In genomic region chr2:107588960-107589542, GRCh38 we compare ENCODE assay signal across 14 cellular contexts.
DNase-seq lines count a peak whose midpoint lies in the region; ATAC-seq and TF ChIP-seq lines count a peak whose summit lies in the region.
"Had no signal": no experiment of that assay in that cellular context is flagged by ENCODE, and none has a peak within 500 bp of the region (broad histone marks: within the 10 kb centered on the region; RNA-seq: fewer than 3 reads in every experiment).

No MANE protein-coding gene starts in this region.

- TF ChIP-seq CTCF in heart right ventricle (IDR thresholded peaks at IDR 0.05) (no peak), gastroesophageal sphincter (IDR thresholded peaks at IDR 0.05) (no peak)

- intact Hi-C loops in heart right ventricle (cut with DNase I) = no loop called here

- WGBS in heart right ventricle, 2 donors = 74 to 77% methylated on average over 4 of the region's 4 CpGs
- WGBS in gastroesophageal sphincter (ENCODE audit: low coverage in 1 of 2), 2 donors = 36 to 52% methylated on average over 4 of the region's 4 CpGs

- H3K4me3 ChIP-seq in heart right ventricle (no peak overlapping the region), gastroesophageal sphincter (no peak overlapping the region)
- H3K4me3 ChIP-seq: adrenal gland, gastrocnemius medialis had no signal

- H3K9me3 ChIP-seq in heart right ventricle (no peaks in the 10 kb centered on the region), gastroesophageal sphincter (no peaks in the 10 kb centered on the region)
- H3K9me3 ChIP-seq: adrenal gland, gastrocnemius medialis had no signal

- TF ChIP-seq POLR2A in gastroesophageal sphincter (IDR thresholded peaks at IDR 0.05) = no peak

- no peaks in the 10 kb centered on the region for H3K36me3 ChIP-seq in heart right ventricle
- H3K36me3 ChIP-seq in gastroesophageal sphincter = no peaks in the 10 kb centered on the region
- H3K36me3 ChIP-seq: adrenal gland, gastrocnemius medialis had no signal

- peaks cover 0 to 16% (median 7%) of the 10 kb centered on the region in 9 donors for H3K4me1 ChIP-seq in heart right ventricle
- no peaks in the 10 kb centered on the region for H3K4me1 ChIP-seq in gastroesophageal sphincter
- H3K4me1 ChIP-seq: gastrocnemius medialis had no signal

- no peak overlapping the region for H3K27ac ChIP-seq in heart right ventricle
- H3K27ac ChIP-seq in gastroesophageal sphincter = no peak overlapping the region
- H3K27ac ChIP-seq: adrenal gland, gastrocnemius medialis had no signal

- DNase-seq in DMS153 (lab: John Stamatoyannopoulos, UW) = peak; percentile 80
- DNase-seq in NCI-H1417 (lab: John Stamatoyannopoulos, UW) = peak; percentile 13 to 97 (median 78)
- peak; percentile 83 for DNase-seq in NCI-H82 (lab: John Stamatoyannopoulos, UW)
- DNase-seq in fibroblast of peridontal ligament (ENCODE audit: extremely low read depth) = peak; percentile 25
- DNase-seq in heart right ventricle = no peak
- DNase-seq in midbrain (lab: John Stamatoyannopoulos, UW) = no peak
- DNase-seq in AG20443 (ENCODE audit: low spot score) = no peak
- DNase-seq: activated T-cell treated with anti-CD3 and anti-CD28 coated beads, Interleukin-2, amount 50 U/mL, for 1 hour; adrenal gland; gastrocnemius medialis; GOT3; stimulated activated CD4-positive, alpha-beta T cell treated with anti-CD3 and anti-CD28 coated beads, Interleukin-2, amount 100 ng/mL, for 24 hours had no signal

- no peak for ATAC-seq in heart right ventricle
- ATAC-seq in gastroesophageal sphincter = no peak
- ATAC-seq: activated CD4-positive, CD25-positive, alpha-beta regulatory T cell treated with anti-CD3 and anti-CD28 coated beads, Interleukin-2, amount 50 U/mL, for 24 hours; gastrocnemius medialis had no signal

- H3K27me3 ChIP-seq in heart right ventricle (no peaks in the 10 kb centered on the region), gastroesophageal sphincter (no peaks in the 10 kb centered on the region)
- H3K27me3 ChIP-seq: adrenal gland, gastrocnemius medialis had no signal

- no peak for TF ChIP-seq EP300 in gastroesophageal sphincter (IDR thresholded peaks at IDR 0.05)

Comparison
In these comparisons a context has a peak if more than half of its experiments do, and no peak if none do; other contexts are left out.
1. DNase-seq: peak in DMS153 (single experiment), NCI-H1417 (3 of 3), NCI-H82 (single experiment) and fibroblast of peridontal ligament (single experiment); none in heart right ventricle (0 of 2), midbrain (single experiment) and AG20443 (single experiment).